In the genomic region with DNA sequence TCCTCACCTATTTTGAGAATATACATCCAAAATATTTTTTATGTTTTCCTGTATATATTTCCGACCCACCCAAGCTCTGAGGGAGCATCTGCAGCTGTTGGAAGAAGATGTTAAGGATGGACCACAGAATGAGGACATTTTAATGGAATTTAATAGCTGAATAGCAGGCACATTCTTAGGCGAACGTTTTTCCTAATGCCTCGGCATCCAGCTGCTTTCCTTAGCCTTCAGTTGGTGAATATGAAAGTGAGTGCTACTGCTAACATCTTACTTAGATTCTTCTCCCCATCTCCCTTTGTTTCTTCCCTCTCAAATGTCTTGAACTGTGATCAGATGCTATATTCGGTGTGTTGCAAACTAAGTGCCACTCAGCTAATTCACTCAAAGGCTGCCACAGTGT, we compare ENCODE assay signal across 25 cellular contexts.
"Had no signal": no experiment of that assay in that cellular context is flagged by ENCODE, and none has a peak within 500 bp of the region (broad histone marks: within the 10 kb centered on the region; RNA-seq: fewer than 3 reads in every experiment).

No MANE protein-coding gene starts in this region.

- H3K4me1 Mint-ChIP-seq: activated CD4-positive, alpha-beta T cell treated with anti-CD3 and anti-CD28 coated beads, Interleukin-2, amount 10 ng/mL, durations not matched to agents 7 days and 5 days; activated naive CD4-positive, alpha-beta T cell treated with anti-CD3 and anti-CD28 coated beads, Interleukin-2, amount 10 ng/mL, durations not matched to agents 7 days and 5 days; activated naive CD8-positive, alpha-beta T cell treated with anti-CD3 and anti-CD28 coated beads, Interleukin-2, amount 50 U/mL, for 24 hours; central memory CD8-positive, alpha-beta T cell; memory B cell; stimulated activated effector memory CD8-positive, alpha-beta T cell treated with anti-CD3 and anti-CD28 coated beads, Interleukin-12 subunit alpha, Interleukin-12 subunit beta, amount 100 ng/mL, for 72 hours had no signal

- H3K4me3 ChIP-seq: colonic mucosa, hepatocyte, testis had no signal

- H3K27me3 ChIP-seq: brain microvascular endothelial cell, colonic mucosa, foreskin keratinocyte, hepatocyte, testis had no signal

- H3K9me3 Mint-ChIP-seq: activated CD4-positive, alpha-beta T cell treated with anti-CD3 and anti-CD28 coated beads, Interleukin-2, amount 10 ng/mL, durations not matched to agents 7 days and 5 days; activated naive CD8-positive, alpha-beta T cell treated with anti-CD3 and anti-CD28 coated beads, Interleukin-2, amount 50 U/mL, for 24 hours; T-helper 1 cell treated with Interleukin-12 subunit alpha and Interleukin-12 subunit beta and Interleukin-4 antibody, amounts not matched to agents 30 μg/mL and 1 μg/mL, for 36 hours; type B pancreatic cell had no signal

- H3K27ac Mint-ChIP-seq: activated CD4-positive, alpha-beta T cell treated with anti-CD3 and anti-CD28 coated beads, Interleukin-2, amount 10 ng/mL, durations not matched to agents 7 days and 5 days; activated CD8-positive, alpha-beta T cell treated with anti-CD3 and anti-CD28 coated beads, Interleukin-2, amount 10 ng/mL, durations not matched to agents 7 days and 5 days; activated naive CD4-positive, alpha-beta T cell treated with anti-CD3 and anti-CD28 coated beads, Interleukin-2, amount 10 ng/mL, durations not matched to agents 7 days and 5 days; activated naive CD8-positive, alpha-beta T cell treated with anti-CD3 and anti-CD28 coated beads, Interleukin-2, amount 50 U/mL, for 24 hours; endodermal cell; memory B cell; nephron progenitor cell; progenitor cell of endocrine pancreas; stimulated activated effector memory CD8-positive, alpha-beta T cell treated with anti-CD3 and anti-CD28 coated beads, Interleukin-12 subunit alpha, Interleukin-12 subunit beta, amount 100 ng/mL, for 72 hours; T-helper 1 cell treated with Interleukin-12 subunit alpha and Interleukin-12 subunit beta and Interleukin-4 antibody, amounts not matched to agents 30 μg/mL and 1 μg/mL, for 36 hours; type B pancreatic cell had no signal

- DNase-seq: activated CD4-positive, alpha-beta T cell treated with anti-CD3 and anti-CD28 coated beads, Interleukin-2, amount 10 ng/mL, durations not matched to agents 7 days and 5 days; activated CD8-positive, alpha-beta memory T cell treated with anti-CD3 and anti-CD28 coated beads, Interleukin-2, amount 50 U/mL, for 4 hours; activated CD8-positive, alpha-beta T cell treated with anti-CD3 and anti-CD28 coated beads, Interleukin-2, amount 10 ng/mL, durations not matched to agents 7 days and 5 days; activated effector memory CD4-positive, alpha-beta T cell treated with Interleukin-2 at 50 U/mL for 16 hours; activated naive CD4-positive, alpha-beta T cell treated with anti-CD3 and anti-CD28 coated beads, Interleukin-2, amount 10 ng/mL, durations not matched to agents 7 days and 5 days; activated naive CD8-positive, alpha-beta T cell treated with anti-CD3 and anti-CD28 coated beads, Interleukin-2, amount 50 U/mL, for 24 hours; activated T-cell treated with anti-CD3 and anti-CD28 coated beads, Interleukin-2, amount 50 U/mL, for 48 hours; anterior cingulate cortex; brain microvascular endothelial cell; colonic mucosa; endodermal cell; foreskin keratinocyte; left ventricle myocardium superior; nephron progenitor cell; small intestine; stimulated activated CD4-positive, alpha-beta T cell treated with anti-CD3 and anti-CD28 coated beads, Interleukin-4, amount 100 ng/mL, for 1 hour; testis had no signal

- H3K27ac ChIP-seq: brain microvascular endothelial cell, colonic mucosa, foreskin keratinocyte, hepatocyte, testis had no signal

- H3K27me3 Mint-ChIP-seq: activated CD4-positive, alpha-beta T cell treated with anti-CD3 and anti-CD28 coated beads, Interleukin-2, amount 10 ng/mL, durations not matched to agents 7 days and 5 days; activated naive CD4-positive, alpha-beta T cell treated with anti-CD3 and anti-CD28 coated beads, Interleukin-2, amount 10 ng/mL, durations not matched to agents 7 days and 5 days; activated naive CD8-positive, alpha-beta T cell treated with anti-CD3 and anti-CD28 coated beads, Interleukin-2, amount 50 U/mL, for 24 hours; central memory CD8-positive, alpha-beta T cell; progenitor cell of endocrine pancreas; type B pancreatic cell had no signal

- H3K9me3 ChIP-seq: colonic mucosa, testis had no signal

- ATAC-seq: activated CD4-positive, CD25-positive, alpha-beta regulatory T cell treated with anti-CD3 and anti-CD28 coated beads, Interleukin-2, amount 50 U/mL, for 24 hours; activated CD8-positive, alpha-beta T cell treated with anti-CD3 and anti-CD28 coated beads, Interleukin-2, amount 10 ng/mL, durations not matched to agents 7 days and 5 days; activated naive CD8-positive, alpha-beta T cell treated with anti-CD3 and anti-CD28 coated beads, Interleukin-2, amount 50 U/mL, for 24 hours; foreskin keratinocyte; left ventricle myocardium superior; stimulated activated effector memory CD8-positive, alpha-beta T cell treated with anti-CD3 and anti-CD28 coated beads, Interleukin-12 subunit alpha, Interleukin-12 subunit beta, amount 100 ng/mL, for 72 hours had no signal

- H3K4me1 ChIP-seq: colonic mucosa, testis had no signal

- H3K36me3 ChIP-seq: brain microvascular endothelial cell, colonic mucosa had no signal

- H3K4me3 Mint-ChIP-seq: activated CD4-positive, alpha-beta T cell treated with anti-CD3 and anti-CD28 coated beads, Interleukin-2, amount 10 ng/mL, durations not matched to agents 7 days and 5 days; activated CD8-positive, alpha-beta T cell treated with anti-CD3 and anti-CD28 coated beads, Interleukin-2, amount 10 ng/mL, durations not matched to agents 7 days and 5 days; activated naive CD4-positive, alpha-beta T cell treated with anti-CD3 and anti-CD28 coated beads, Interleukin-2, amount 10 ng/mL, durations not matched to agents 7 days and 5 days; activated naive CD8-positive, alpha-beta T cell treated with anti-CD3 and anti-CD28 coated beads, Interleukin-2, amount 50 U/mL, for 24 hours; central memory CD8-positive, alpha-beta T cell; endodermal cell; memory B cell; nephron progenitor cell; stimulated activated effector memory CD8-positive, alpha-beta T cell treated with anti-CD3 and anti-CD28 coated beads, Interleukin-12 subunit alpha, Interleukin-12 subunit beta, amount 100 ng/mL, for 72 hours; T-helper 1 cell treated with Interleukin-12 subunit alpha and Interleukin-12 subunit beta and Interleukin-4 antibody, amounts not matched to agents 30 μg/mL and 1 μg/mL, for 36 hours; type B pancreatic cell had no signal

- H3K36me3 Mint-ChIP-seq: activated naive CD4-positive, alpha-beta T cell treated with anti-CD3 and anti-CD28 coated beads, Interleukin-2, amount 10 ng/mL, durations not matched to agents 7 days and 5 days; memory B cell; stimulated activated effector memory CD8-positive, alpha-beta T cell treated with anti-CD3 and anti-CD28 coated beads, Interleukin-12 subunit alpha, Interleukin-12 subunit beta, amount 100 ng/mL, for 72 hours; type B pancreatic cell had no signal
